ENCODE assay signal across 8 cellular contexts in the genomic region with DNA sequence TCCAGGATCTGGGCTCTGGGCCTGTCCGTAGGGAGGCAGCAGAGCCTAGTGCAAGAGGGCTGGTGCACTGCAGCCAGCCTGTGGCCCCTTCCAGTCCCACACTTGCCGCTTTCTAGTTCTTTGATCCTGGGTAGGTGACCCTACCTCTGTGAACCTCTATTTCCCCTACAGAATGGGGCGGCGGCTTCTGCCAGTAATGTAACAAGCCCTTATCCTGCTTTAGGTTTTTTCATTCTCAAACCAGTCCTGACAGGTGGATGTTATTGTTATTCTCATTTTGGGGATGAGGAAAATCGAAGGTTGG. TPM values are rescaled to one million over a fixed set of nuclear protein-coding genes. Genes with fewer than 3 reads are reported as not detected.
DNase-seq lines count a peak whose midpoint lies in the region; ATAC-seq lines count a peak whose summit lies in the region.

No MANE protein-coding gene starts in this region.

- peaks cover 6% of the 10 kb centered on the region for H3K4me1 ChIP-seq in effector memory CD4-positive, alpha-beta T cell (ENCODE audit: control insufficient read depth, insufficient read depth, low read length, poor library complexity, severe bottlenecking)

- H3K27ac Mint-ChIP-seq in naive thymus-derived CD8-positive, alpha-beta T cell: peak overlapping the region; percentile 48 to 91 (median 61)

- peaks cover 0 to 26% (median 13%) of the 10 kb centered on the region in 4 donors for H3K4me1 Mint-ChIP-seq in naive thymus-derived CD8-positive, alpha-beta T cell

- H3K36me3 ChIP-seq in effector memory CD4-positive, alpha-beta T cell (ENCODE audit: control insufficient read depth, insufficient read depth, low read length): peaks cover 11% of the 10 kb centered on the region

- H3K9me3 Mint-ChIP-seq in naive thymus-derived CD8-positive, alpha-beta T cell: no peaks in the 10 kb centered on the region

- DNase-seq in SIG-M5 treated with dmso at 0.1 percent for 504 hours (lab: John Stamatoyannopoulos, UW; ENCODE audit: unreplicated experiment) (peak; percentile 37), SIG-M5 (lab: John Stamatoyannopoulos, UW) (no peak), MV-4-11 (lab: John Stamatoyannopoulos, UW) (peak; percentile 38), NCI-H1694 treated with DMSO at 0.1 percent for 48 hours (lab: John Stamatoyannopoulos, UW) (no peak)
- no peak for DNase-seq in effector memory CD4-positive, alpha-beta T cell
- DNase-seq in naive thymus-derived CD8-positive, alpha-beta T cell: no peak

- H3K9me3 ChIP-seq in effector memory CD4-positive, alpha-beta T cell (ENCODE audit: control insufficient read depth, low read length): no peaks in the 10 kb centered on the region

- peak overlapping the region; percentile 95 for H3K4me3 ChIP-seq in effector memory CD4-positive, alpha-beta T cell (ENCODE audit: insufficient read depth, low read depth, low read length, poor library complexity, severe bottlenecking)

- no peaks in the 10 kb centered on the region for H3K27me3 Mint-ChIP-seq in naive thymus-derived CD8-positive, alpha-beta T cell

- peak overlapping the region; percentile 71 to 90 (median 80) for H3K4me3 Mint-ChIP-seq in naive thymus-derived CD8-positive, alpha-beta T cell

- no peaks in the 10 kb centered on the region for H3K27me3 ChIP-seq in effector memory CD4-positive, alpha-beta T cell (replicated peaks; ENCODE audit: control insufficient read depth, insufficient read depth, low read length, poor library complexity, severe bottlenecking)

- ATAC-seq in naive thymus-derived CD8-positive, alpha-beta T cell: no peak
- no peak for ATAC-seq in GM19023 (IDR thresholded peaks at IDR 0.05; ENCODE audit: unreplicated experiment)
- ATAC-seq in HG03521 (IDR thresholded peaks at IDR 0.05; ENCODE audit: unreplicated experiment): no peak

- POLR2A ChIA-PET in naive thymus-derived CD8-positive, alpha-beta T cell (lab: Charles Lee): interaction anchor here (0.6 to 2.0 kb wide), 4 partner anchors 10 to 251 kb away, joined by 3 to 13 read pairs (median 4); partner anchors contain the start of genes ECI1, MLST8, PGP and TBC1D24

- peaks cover 0 to 20% (median 6%) of the 10 kb centered on the region in 3 donors for H3K36me3 Mint-ChIP-seq in naive thymus-derived CD8-positive, alpha-beta T cell

- peak overlapping the region; percentile 84 for H3K27ac ChIP-seq in effector memory CD4-positive, alpha-beta T cell (ENCODE audit: insufficient read depth, low read length, poor library complexity, severe bottlenecking)

RNA-seq across cellular contexts. Expression of gene E4F1, which starts 0.7 kb away (rescaled TPM):
- 10 to 100 TPM; 39.5 to 41.2 TPM for total RNA-seq in naive thymus-derived CD8-positive, alpha-beta T cell
- polyA plus RNA-seq in naive thymus-derived CD8-positive, alpha-beta T cell: 10 to 100 TPM in 2 of 3 donors, 1 to 10 TPM in 1; 8.7 to 19.2 (median 10.9) TPM

RNA-seq across cellular contexts. Expression of gene PGP, which starts 9.5 kb away (rescaled TPM):
- total RNA-seq in naive thymus-derived CD8-positive, alpha-beta T cell: 10 to 100 TPM; 22.8 to 28.1 TPM
- polyA plus RNA-seq in naive thymus-derived CD8-positive, alpha-beta T cell: 10 to 100 TPM in 2 of 3 donors, 1 to 10 TPM in 1; 8.7 to 17.7 (median 11.6) TPM

RNA-seq across cellular contexts. Expression of gene DNASE1L2, which starts 12.1 kb away (rescaled TPM):
- 1 to 10 TPM; 1.4 to 1.6 TPM for total RNA-seq in naive thymus-derived CD8-positive, alpha-beta T cell
- not detected for polyA plus RNA-seq in naive thymus-derived CD8-positive, alpha-beta T cell

RNA-seq across cellular contexts. Expression of gene BRICD5, which starts 13.5 kb away (rescaled TPM):
- total RNA-seq in naive thymus-derived CD8-positive, alpha-beta T cell: 10 to 100 TPM; 26.7 to 27.0 TPM
- polyA plus RNA-seq in naive thymus-derived CD8-positive, alpha-beta T cell: under 1 TPM in 2 of 3 donors, not detected in 1; 0.11 to 0.23 TPM

RNA-seq across cellular contexts. Expression of gene MLST8, which starts 18.9 kb away (rescaled TPM):
- total RNA-seq in naive thymus-derived CD8-positive, alpha-beta T cell: 10 to 100 TPM; 49.3 to 53.2 TPM
- polyA plus RNA-seq in naive thymus-derived CD8-positive, alpha-beta T cell: 10 to 100 TPM; 29.9 to 40.4 (median 30.1) TPM

Comparison
In these comparisons a context has a peak if more than half of its experiments do, and no peak if none do; other contexts are left out.
1. DNase-seq: peak in SIG-M5 treated with dmso at 0.1 percent for 504 hours (single experiment) and MV-4-11 (single experiment); none in SIG-M5 (single experiment), effector memory CD4-positive, alpha-beta T cell (0 of 3), naive thymus-derived CD8-positive, alpha-beta T cell (0 of 10) and NCI-H1694 treated with DMSO at 0.1 percent for 48 hours (single experiment).